ENCODE assay signal across 8 cellular contexts in the genomic region with DNA sequence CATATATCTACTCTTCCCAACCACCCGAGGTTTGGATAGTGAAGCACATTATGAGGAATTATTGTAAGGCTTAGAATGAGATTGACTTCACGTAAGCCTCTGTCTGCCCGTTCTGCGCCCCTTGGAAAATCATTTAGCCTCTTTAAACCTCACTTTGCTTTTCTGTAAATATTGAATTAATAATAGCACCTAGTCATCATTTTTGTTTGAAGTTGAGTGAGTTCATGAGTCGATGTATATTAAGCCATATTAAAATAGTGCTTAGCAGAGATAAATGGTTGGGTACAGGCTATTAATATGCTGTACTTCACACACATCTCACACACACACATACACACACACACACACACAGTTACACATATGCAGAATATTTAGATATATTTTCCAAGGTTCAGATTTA.
"Had no signal": no experiment of that assay in that cellular context is flagged by ENCODE, and none has a peak within 500 bp of the region (broad histone marks: within the 10 kb centered on the region; RNA-seq: fewer than 3 reads in every experiment).

No MANE protein-coding gene starts in this region.

- FAIRE-seq: G401.6, GM12878, GM12891, GM12892, GM18507, GM19239 had no signal

- DNase-seq: GDM1, GF-D8 had no signal

- H3K4me3 ChIP-seq: GM12878 had no signal

- ATAC-seq: GM12878 had no signal
